ENCODE assay signal across 1 cellular context in the genomic region with DNA sequence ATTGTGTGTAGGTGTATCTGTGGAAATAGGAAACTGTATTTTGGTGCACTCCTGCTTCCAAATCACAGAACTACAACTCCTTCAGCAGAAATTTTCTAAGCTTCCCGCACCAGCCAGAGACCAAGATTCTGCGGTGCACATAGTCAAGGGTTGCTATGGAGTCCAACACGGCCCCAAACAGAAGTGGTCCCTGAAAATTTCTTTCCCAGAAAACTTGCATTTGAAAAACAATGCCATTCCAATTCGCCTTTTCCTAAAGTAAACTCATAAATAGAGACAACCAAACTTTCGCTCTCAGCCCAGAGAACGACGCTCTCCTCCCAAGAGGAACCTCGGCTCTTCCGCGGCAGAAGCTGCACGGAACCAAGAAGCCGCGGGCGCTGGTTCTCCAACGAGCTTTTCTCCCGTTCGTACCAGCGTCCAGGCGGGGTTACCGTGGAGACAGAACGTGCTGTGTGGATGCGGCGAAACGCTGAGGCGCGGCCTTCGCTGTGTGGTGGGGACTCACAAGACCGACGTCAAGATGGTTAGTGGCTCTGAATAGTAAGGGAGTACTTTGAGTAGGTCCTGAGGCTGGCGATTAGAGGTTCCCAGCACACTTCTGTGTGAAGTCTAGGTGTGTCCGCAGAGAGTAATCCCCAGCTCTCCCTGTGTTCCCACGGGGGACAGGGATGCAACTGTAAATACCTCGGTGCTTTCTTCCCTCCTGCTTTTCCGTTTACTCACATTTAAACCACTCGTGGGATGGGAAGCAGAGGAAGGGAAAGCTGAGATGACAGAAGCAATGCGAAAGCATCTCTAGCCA.
TF ChIP-seq lines count a peak whose summit lies in the region.

No MANE protein-coding gene starts in this region.

TF ChIP-seq in H1, 55 proteins besides CTCF, POLR2A, EP300 and RAD21 (continues in another document):
- TF ChIP-seq SIN3A (conservative IDR thresholded peaks at IDR 0.05 in 1 of 2, IDR thresholded peaks at IDR 0.05 in 1 of 2; ENCODE audit: low read depth in 1 of 2, low read length in 2 of 2) (peak; percentile 97 to 99), EZH2 (IDR thresholded peaks at IDR 0.05; ENCODE audit: low read depth, low read length, severe bottlenecking) (no peak), SIX5 (IDR thresholded peaks at IDR 0.05; ENCODE audit: low read depth, low read length) (peak; percentile 18; the same call in 1 of the 2 replicates), POU5F1 (IDR thresholded peaks at IDR 0.05; ENCODE audit: low read depth, low read length) (no peak), TAF7 (optimal IDR thresholded peaks at IDR 0.05; ENCODE audit: borderline replicate concordance, low read depth, low read length) (peak; percentile 60), NANOG (IDR thresholded peaks at IDR 0.05; ENCODE audit: insufficient read depth, low read depth, low read length, poor library complexity, severe bottlenecking) (no peak), SAP30 (IDR thresholded peaks at IDR 0.05; ENCODE audit: insufficient read depth, insufficient replicate concordance, low read length) (peak; percentile 93), CBX8 (IDR thresholded peaks at IDR 0.05; ENCODE audit: borderline replicate concordance, low read depth, low read length) (no peak), SIRT6 (IDR thresholded peaks at IDR 0.05; ENCODE audit: low read length) (no peak), TCF12 (IDR thresholded peaks at IDR 0.05; ENCODE audit: low read depth, low read length) (0 out of 2 replicates have a peak, but pooled peaks have one; percentile 14), SP2 (IDR thresholded peaks at IDR 0.05; ENCODE audit: low read length) (no peak), TEAD4 (IDR thresholded peaks at IDR 0.05; ENCODE audit: low read depth, low read length) (0 out of 2 replicates have a peak, but pooled peaks have one; percentile 38), JUND (IDR thresholded peaks at IDR 0.05; ENCODE audit: low read length) (peak; percentile 13; the same call in 1 of the 2 replicates), ZNF274 (IDR thresholded peaks at IDR 0.05; ENCODE audit: borderline replicate concordance, extremely low read depth, low read length) (no peak), HDAC2 (IDR thresholded peaks at IDR 0.05; ENCODE audit: borderline replicate concordance in 1 of 2, low read depth in 2 of 2, low read length in 2 of 2) (peak; percentile 66 to 90; a peak in 3 of 4 replicates), JUN (IDR thresholded peaks at IDR 0.05; ENCODE audit: low read depth, low read length) (no peak), TBP (IDR thresholded peaks at IDR 0.05; ENCODE audit: low read depth, low read length) (peak; percentile 74), GABPA (IDR thresholded peaks at IDR 0.05; ENCODE audit: borderline replicate concordance, insufficient read depth, low read length) (peak; percentile 88), HDAC6 (IDR thresholded peaks at IDR 0.05; ENCODE audit: low read depth, low read length) (no peak), BACH1 (IDR thresholded peaks at IDR 0.05; ENCODE audit: low read length) (peak; percentile 18; the same call in 1 of the 2 replicates), MAFK (IDR thresholded peaks at IDR 0.05; ENCODE audit: low read depth, low read length) (no peak), RNF2 (IDR thresholded peaks at IDR 0.05; ENCODE audit: borderline replicate concordance, low read depth, low read length, missing control alignments, poor library complexity, severe bottlenecking) (no peak), GTF2F1 (IDR thresholded peaks at IDR 0.05; ENCODE audit: borderline replicate concordance, low read depth, low read length) (peak; percentile 36; the same call in 1 of the 2 replicates), FOSL1 (IDR thresholded peaks at IDR 0.05; ENCODE audit: insufficient read depth, low read depth, low read length) (no peak), BRCA1 (IDR thresholded peaks at IDR 0.05; ENCODE audit: low read depth, low read length) (no peak), POLR2AphosphoS5 (IDR thresholded peaks at IDR 0.05; ENCODE audit: low read depth, low read length) (peak; percentile 34; the same call in 1 of the 2 replicates), YY1 (IDR thresholded peaks at IDR 0.05; ENCODE audit: low read depth, low read length) (peak; percentile 81), ASH2L (IDR thresholded peaks at IDR 0.05; ENCODE audit: low read length) (peak; percentile 93), CBX5 (IDR thresholded peaks at IDR 0.05; ENCODE audit: low read depth, low read length) (no peak), BCL11A (IDR thresholded peaks at IDR 0.05; ENCODE audit: low read depth in 2 of 2, low read length in 2 of 2) (no peak), TAF1 (IDR thresholded peaks at IDR 0.05; ENCODE audit: low read depth, low read length) (peak; percentile 86), PHF8 (conservative IDR thresholded peaks at IDR 0.05; ENCODE audit: low read depth, low read length) (no peak), SP4 (IDR thresholded peaks at IDR 0.05; ENCODE audit: low read length) (no peak), EGR1 (IDR thresholded peaks at IDR 0.05; ENCODE audit: borderline replicate concordance, low read depth, low read length) (no peak), KDM1A (IDR thresholded peaks at IDR 0.05; ENCODE audit: borderline replicate concordance, low read length) (no peak), CHD1 (IDR thresholded peaks at IDR 0.05; ENCODE audit: low read depth, low read length) (no peak), RXRA (IDR thresholded peaks at IDR 0.05; ENCODE audit: insufficient read depth, low read depth, low read length) (no peak), SP1 (IDR thresholded peaks at IDR 0.05; ENCODE audit: low read depth, low read length) (peak; percentile 60; the same call in 1 of the 2 replicates), NRF1 (IDR thresholded peaks at IDR 0.05; ENCODE audit: low read depth, low read length) (no peak), CREB1 (IDR thresholded peaks at IDR 0.05) (0 out of 2 replicates have a peak, but pooled peaks have one; percentile 46), SUZ12 (IDR thresholded peaks at IDR 0.05; ENCODE audit: low read length) (no peak), SRF (IDR thresholded peaks at IDR 0.05; ENCODE audit: low read depth, low read length) (peak; percentile 43; the same call in 1 of the 2 replicates), KDM5A (IDR thresholded peaks at IDR 0.05; ENCODE audit: low read length) (peak; percentile 83), KDM4A (IDR thresholded peaks at IDR 0.05; ENCODE audit: low read depth, low read length, severe bottlenecking) (peak; percentile 71), CTBP2 (IDR thresholded peaks at IDR 0.05; ENCODE audit: borderline replicate concordance, insufficient read depth, insufficient read length, low read length) (peak; percentile 36), CHD2 (IDR thresholded peaks at IDR 0.05; ENCODE audit: low read length) (0 out of 2 replicates have a peak, but pooled peaks have one; percentile 45), RBBP5 (IDR thresholded peaks at IDR 0.05; ENCODE audit: borderline replicate concordance, low read depth, low read length) (peak; percentile 92), CEBPB (IDR thresholded peaks at IDR 0.05; ENCODE audit: low read depth, low read length) (no peak)
- TF ChIP-seq, protein P1, sequence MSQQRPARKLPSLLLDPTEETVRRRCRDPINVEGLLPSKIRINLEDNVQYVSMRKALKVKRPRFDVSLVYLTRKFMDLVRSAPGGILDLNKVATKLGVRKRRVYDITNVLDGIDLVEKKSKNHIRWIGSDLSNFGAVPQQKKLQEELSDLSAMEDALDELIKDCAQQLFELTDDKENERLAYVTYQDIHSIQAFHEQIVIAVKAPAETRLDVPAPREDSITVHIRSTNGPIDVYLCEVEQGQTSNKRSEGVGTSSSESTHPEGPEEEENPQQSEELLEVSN (IDR thresholded peaks at IDR 0.05): peak; percentile 94
- TF ChIP-seq, protein P2, sequence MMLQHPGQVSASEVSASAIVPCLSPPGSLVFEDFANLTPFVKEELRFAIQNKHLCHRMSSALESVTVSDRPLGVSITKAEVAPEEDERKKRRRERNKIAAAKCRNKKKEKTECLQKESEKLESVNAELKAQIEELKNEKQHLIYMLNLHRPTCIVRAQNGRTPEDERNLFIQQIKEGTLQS (IDR thresholded peaks at IDR 0.05; ENCODE audit: insufficient read depth, low read depth, low read length): no peak
- TF ChIP-seq, protein P3, sequence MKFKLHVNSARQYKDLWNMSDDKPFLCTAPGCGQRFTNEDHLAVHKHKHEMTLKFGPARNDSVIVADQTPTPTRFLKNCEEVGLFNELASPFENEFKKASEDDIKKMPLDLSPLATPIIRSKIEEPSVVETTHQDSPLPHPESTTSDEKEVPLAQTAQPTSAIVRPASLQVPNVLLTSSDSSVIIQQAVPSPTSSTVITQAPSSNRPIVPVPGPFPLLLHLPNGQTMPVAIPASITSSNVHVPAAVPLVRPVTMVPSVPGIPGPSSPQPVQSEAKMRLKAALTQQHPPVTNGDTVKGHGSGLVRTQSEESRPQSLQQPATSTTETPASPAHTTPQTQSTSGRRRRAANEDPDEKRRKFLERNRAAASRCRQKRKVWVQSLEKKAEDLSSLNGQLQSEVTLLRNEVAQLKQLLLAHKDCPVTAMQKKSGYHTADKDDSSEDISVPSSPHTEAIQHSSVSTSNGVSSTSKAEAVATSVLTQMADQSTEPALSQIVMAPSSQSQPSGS (IDR thresholded peaks at IDR 0.05; ENCODE audit: low read length): peak; percentile 45; the same call in 1 of the 2 replicates
- TF ChIP-seq, protein P4, sequence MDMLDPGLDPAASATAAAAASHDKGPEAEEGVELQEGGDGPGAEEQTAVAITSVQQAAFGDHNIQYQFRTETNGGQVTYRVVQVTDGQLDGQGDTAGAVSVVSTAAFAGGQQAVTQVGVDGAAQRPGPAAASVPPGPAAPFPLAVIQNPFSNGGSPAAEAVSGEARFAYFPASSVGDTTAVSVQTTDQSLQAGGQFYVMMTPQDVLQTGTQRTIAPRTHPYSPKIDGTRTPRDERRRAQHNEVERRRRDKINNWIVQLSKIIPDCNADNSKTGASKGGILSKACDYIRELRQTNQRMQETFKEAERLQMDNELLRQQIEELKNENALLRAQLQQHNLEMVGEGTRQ (IDR thresholded peaks at IDR 0.05; ENCODE audit: low read length): no peak
- TF ChIP-seq, protein P5, sequence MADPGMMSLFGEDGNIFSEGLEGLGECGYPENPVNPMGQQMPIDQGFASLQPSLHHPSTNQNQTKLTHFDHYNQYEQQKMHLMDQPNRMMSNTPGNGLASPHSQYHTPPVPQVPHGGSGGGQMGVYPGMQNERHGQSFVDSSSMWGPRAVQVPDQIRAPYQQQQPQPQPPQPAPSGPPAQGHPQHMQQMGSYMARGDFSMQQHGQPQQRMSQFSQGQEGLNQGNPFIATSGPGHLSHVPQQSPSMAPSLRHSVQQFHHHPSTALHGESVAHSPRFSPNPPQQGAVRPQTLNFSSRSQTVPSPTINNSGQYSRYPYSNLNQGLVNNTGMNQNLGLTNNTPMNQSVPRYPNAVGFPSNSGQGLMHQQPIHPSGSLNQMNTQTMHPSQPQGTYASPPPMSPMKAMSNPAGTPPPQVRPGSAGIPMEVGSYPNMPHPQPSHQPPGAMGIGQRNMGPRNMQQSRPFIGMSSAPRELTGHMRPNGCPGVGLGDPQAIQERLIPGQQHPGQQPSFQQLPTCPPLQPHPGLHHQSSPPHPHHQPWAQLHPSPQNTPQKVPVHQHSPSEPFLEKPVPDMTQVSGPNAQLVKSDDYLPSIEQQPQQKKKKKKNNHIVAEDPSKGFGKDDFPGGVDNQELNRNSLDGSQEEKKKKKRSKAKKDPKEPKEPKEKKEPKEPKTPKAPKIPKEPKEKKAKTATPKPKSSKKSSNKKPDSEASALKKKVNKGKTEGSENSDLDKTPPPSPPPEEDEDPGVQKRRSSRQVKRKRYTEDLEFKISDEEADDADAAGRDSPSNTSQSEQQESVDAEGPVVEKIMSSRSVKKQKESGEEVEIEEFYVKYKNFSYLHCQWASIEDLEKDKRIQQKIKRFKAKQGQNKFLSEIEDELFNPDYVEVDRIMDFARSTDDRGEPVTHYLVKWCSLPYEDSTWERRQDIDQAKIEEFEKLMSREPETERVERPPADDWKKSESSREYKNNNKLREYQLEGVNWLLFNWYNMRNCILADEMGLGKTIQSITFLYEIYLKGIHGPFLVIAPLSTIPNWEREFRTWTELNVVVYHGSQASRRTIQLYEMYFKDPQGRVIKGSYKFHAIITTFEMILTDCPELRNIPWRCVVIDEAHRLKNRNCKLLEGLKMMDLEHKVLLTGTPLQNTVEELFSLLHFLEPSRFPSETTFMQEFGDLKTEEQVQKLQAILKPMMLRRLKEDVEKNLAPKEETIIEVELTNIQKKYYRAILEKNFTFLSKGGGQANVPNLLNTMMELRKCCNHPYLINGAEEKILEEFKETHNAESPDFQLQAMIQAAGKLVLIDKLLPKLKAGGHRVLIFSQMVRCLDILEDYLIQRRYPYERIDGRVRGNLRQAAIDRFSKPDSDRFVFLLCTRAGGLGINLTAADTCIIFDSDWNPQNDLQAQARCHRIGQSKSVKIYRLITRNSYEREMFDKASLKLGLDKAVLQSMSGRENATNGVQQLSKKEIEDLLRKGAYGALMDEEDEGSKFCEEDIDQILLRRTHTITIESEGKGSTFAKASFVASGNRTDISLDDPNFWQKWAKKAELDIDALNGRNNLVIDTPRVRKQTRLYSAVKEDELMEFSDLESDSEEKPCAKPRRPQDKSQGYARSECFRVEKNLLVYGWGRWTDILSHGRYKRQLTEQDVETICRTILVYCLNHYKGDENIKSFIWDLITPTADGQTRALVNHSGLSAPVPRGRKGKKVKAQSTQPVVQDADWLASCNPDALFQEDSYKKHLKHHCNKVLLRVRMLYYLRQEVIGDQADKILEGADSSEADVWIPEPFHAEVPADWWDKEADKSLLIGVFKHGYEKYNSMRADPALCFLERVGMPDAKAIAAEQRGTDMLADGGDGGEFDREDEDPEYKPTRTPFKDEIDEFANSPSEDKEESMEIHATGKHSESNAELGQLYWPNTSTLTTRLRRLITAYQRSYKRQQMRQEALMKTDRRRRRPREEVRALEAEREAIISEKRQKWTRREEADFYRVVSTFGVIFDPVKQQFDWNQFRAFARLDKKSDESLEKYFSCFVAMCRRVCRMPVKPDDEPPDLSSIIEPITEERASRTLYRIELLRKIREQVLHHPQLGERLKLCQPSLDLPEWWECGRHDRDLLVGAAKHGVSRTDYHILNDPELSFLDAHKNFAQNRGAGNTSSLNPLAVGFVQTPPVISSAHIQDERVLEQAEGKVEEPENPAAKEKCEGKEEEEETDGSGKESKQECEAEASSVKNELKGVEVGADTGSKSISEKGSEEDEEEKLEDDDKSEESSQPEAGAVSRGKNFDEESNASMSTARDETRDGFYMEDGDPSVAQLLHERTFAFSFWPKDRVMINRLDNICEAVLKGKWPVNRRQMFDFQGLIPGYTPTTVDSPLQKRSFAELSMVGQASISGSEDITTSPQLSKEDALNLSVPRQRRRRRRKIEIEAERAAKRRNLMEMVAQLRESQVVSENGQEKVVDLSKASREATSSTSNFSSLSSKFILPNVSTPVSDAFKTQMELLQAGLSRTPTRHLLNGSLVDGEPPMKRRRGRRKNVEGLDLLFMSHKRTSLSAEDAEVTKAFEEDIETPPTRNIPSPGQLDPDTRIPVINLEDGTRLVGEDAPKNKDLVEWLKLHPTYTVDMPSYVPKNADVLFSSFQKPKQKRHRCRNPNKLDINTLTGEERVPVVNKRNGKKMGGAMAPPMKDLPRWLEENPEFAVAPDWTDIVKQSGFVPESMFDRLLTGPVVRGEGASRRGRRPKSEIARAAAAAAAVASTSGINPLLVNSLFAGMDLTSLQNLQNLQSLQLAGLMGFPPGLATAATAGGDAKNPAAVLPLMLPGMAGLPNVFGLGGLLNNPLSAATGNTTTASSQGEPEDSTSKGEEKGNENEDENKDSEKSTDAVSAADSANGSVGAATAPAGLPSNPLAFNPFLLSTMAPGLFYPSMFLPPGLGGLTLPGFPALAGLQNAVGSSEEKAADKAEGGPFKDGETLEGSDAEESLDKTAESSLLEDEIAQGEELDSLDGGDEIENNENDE (IDR thresholded peaks at IDR 0.05; ENCODE audit: insufficient replicate concordance, low read length): no peak
- TF ChIP-seq, protein P6, sequence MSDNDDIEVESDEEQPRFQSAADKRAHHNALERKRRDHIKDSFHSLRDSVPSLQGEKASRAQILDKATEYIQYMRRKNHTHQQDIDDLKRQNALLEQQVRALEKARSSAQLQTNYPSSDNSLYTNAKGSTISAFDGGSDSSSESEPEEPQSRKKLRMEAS (IDR thresholded peaks at IDR 0.05): peak; percentile 96
